ENCODE assay signal across 10 cellular contexts in the genomic region with DNA sequence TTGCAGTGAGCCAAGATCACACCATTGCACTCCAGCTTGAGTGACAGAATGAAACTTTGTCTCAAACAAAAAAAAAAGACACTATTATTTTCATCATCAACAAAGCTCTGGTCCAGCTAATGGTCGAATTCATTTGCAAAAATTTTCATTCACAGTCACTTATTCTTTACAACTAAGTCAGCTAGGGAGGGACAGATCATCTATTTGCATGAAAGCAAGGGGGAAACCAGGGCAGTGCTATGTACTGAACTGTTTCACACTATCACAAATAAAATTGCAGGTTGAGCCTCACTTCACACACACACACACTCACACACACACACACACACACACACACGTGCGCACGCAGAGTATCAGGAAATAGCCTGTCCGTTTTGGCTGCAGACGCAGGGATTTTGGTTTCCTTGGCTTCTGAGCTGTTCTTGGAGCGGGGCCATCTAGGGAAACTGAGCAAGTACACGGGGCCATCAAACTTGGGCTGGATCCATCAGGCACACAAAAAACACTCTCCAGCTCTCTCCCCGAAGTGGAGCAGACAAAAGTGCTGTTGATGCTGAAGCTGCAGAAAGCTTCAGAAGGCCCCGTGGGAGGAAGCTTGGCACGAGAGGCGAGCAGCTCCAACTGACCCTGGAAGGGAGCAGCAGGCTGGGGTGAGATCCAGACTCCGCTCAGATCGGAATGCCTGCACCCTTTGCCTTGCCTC. TPM values are rescaled to one million over a fixed set of nuclear protein-coding genes. Genes with fewer than 3 reads are reported as not detected.
DNase-seq lines count a peak whose midpoint lies in the region; ATAC-seq and TF ChIP-seq lines count a peak whose summit lies in the region.
"Had no signal": no experiment of that assay in that cellular context is flagged by ENCODE, and none has a peak within 500 bp of the region (broad histone marks: within the 10 kb centered on the region; RNA-seq: fewer than 3 reads in every experiment).

No MANE protein-coding gene starts in this region.

- H3K27ac Mint-ChIP-seq in endodermal cell (peak overlapping the region; percentile 49), mesothelial cell of epicardium (peak overlapping the region; percentile 60)
- H3K27ac Mint-ChIP-seq: activated T-helper 17 cell treated with anti-CD3 and anti-CD28 coated beads, Interleukin-2, amount 50 U/mL, for 72 hours had no signal

- 82 to 85% methylated on average over 9 to 14 of the region's 14 CpGs for WGBS in endodermal cell (ENCODE audit: insufficient coverage in 1 of 2, insufficient read length in 1 of 2), 2 experiments

- H3K36me3 ChIP-seq in endodermal cell (ENCODE audit: control insufficient read depth, insufficient read depth, low read length): no peaks in the 10 kb centered on the region

- H3K4me1 Mint-ChIP-seq in endodermal cell: peaks cover 19% of the 10 kb centered on the region
- H3K4me1 Mint-ChIP-seq in mesothelial cell of epicardium: peaks cover 11% of the 10 kb centered on the region
- H3K4me1 Mint-ChIP-seq: activated T-helper 17 cell treated with anti-CD3 and anti-CD28 coated beads, Interleukin-2, amount 50 U/mL, for 72 hours had no signal

- DNase-seq in NCI-H2196 treated with DMSO at 0.1 percent for 48 hours (lab: John Stamatoyannopoulos, UW; ENCODE audit: unreplicated experiment): peak; percentile 66
- peak; percentile 74 for DNase-seq in endodermal cell
- DNase-seq in mesothelial cell of epicardium (ENCODE audit: low spot score in 2 of 2, unreplicated experiment in 2 of 2): no peak
- peak; percentile 65 for DNase-seq in ureter (ENCODE audit: low spot score)
- no peak for DNase-seq in ACHN
- DNase-seq: naive B cell, NCI-H774 had no signal

- H3K9me3 Mint-ChIP-seq in endodermal cell (peaks cover 4% of the 10 kb centered on the region), mesothelial cell of epicardium (no peaks in the 10 kb centered on the region)
- H3K9me3 Mint-ChIP-seq: activated T-helper 17 cell treated with anti-CD3 and anti-CD28 coated beads, Interleukin-2, amount 50 U/mL, for 72 hours; naive B cell had no signal

- TF ChIP-seq CTCF in endodermal cell (conservative IDR thresholded peaks at IDR 0.05) (no peak), mesothelial cell of epicardium (IDR thresholded peaks at IDR 0.05; ENCODE audit: unreplicated experiment) (no peak)

- H3K9ac ChIP-seq in endodermal cell (ENCODE audit: extremely low read depth, low read length, poor library complexity, severe bottlenecking): no peak overlapping the region

- no peak overlapping the region for H3K4me3 ChIP-seq in endodermal cell (ENCODE audit: low read length)

- H3K27me3 Mint-ChIP-seq in endodermal cell (ENCODE audit: insufficient read depth) (no peaks in the 10 kb centered on the region), mesothelial cell of epicardium (ENCODE audit: low read depth) (no peaks in the 10 kb centered on the region)
- H3K27me3 Mint-ChIP-seq: activated T-helper 17 cell treated with anti-CD3 and anti-CD28 coated beads, Interleukin-2, amount 50 U/mL, for 72 hours had no signal

- H3K27me3 ChIP-seq in endodermal cell (ENCODE audit: control insufficient read depth, insufficient read depth, low read length, poor library complexity, severe bottlenecking): no peaks in the 10 kb centered on the region

- ATAC-seq in HG03159 (IDR thresholded peaks at IDR 0.05; ENCODE audit: unreplicated experiment) (no peak), HG03521 (IDR thresholded peaks at IDR 0.05; ENCODE audit: unreplicated experiment) (no peak)
- ATAC-seq: activated T-helper 17 cell treated with anti-CD3 and anti-CD28 coated beads, Interleukin-2, amount 50 U/mL, for 72 hours had no signal

- no peaks in the 10 kb centered on the region for H3K9me3 ChIP-seq in endodermal cell (ENCODE audit: control insufficient read depth, low read length)

- H3K4me1 ChIP-seq in endodermal cell (ENCODE audit: control insufficient read depth, insufficient read depth, low read length): no peaks in the 10 kb centered on the region

- H3K36me3 Mint-ChIP-seq in endodermal cell (ENCODE audit: low read depth) (no peaks in the 10 kb centered on the region), mesothelial cell of epicardium (no peaks in the 10 kb centered on the region)
- H3K36me3 Mint-ChIP-seq: naive B cell had no signal

- in situ Hi-C loops in ACHN (cut with HindIII; ENCODE audit: low pct_ligation_motif_present, low pct_unique_long_range_greater_than_20kb, low sequenced_read_pairs): no loop called here

- no peak overlapping the region for H3K4me3 Mint-ChIP-seq in endodermal cell
- no peak overlapping the region for H3K4me3 Mint-ChIP-seq in mesothelial cell of epicardium
- H3K4me3 Mint-ChIP-seq: activated T-helper 17 cell treated with anti-CD3 and anti-CD28 coated beads, Interleukin-2, amount 50 U/mL, for 72 hours had no signal

- H3K27ac ChIP-seq in endodermal cell (ENCODE audit: low read depth, low read length): no peak overlapping the region

RNA-seq across cellular contexts. Expression of a gene that starts 44.3 kb away (rescaled TPM):
- total RNA-seq in endodermal cell (10 to 100 TPM; 51.4 to 74.7 TPM), mesothelial cell of epicardium (84.1 to 86.6 TPM (median 85.6 TPM) in 3 replicates), ureter (68.4 TPM)
- polyA plus RNA-seq in endodermal cell (2013, experiment 1 of 2): 12.3 TPM
- 13.7 TPM for polyA plus RNA-seq in endodermal cell (2013, experiment 2 of 2)

Comparison
In these comparisons a context has a peak if more than half of its experiments do, and no peak if none do; other contexts are left out.
1. DNase-seq: peak in NCI-H2196 treated with DMSO at 0.1 percent for 48 hours (single experiment), endodermal cell (single experiment) and ureter (single experiment); none in mesothelial cell of epicardium (0 of 2) and ACHN (single experiment).